Comparison of ENCODE assay signal across 20 cellular contexts in genomic region chr2:71120195-71120594, GRCh38. TPM values are rescaled to one million over a fixed set of nuclear protein-coding genes. Genes with fewer than 3 reads are reported as not detected.
DNase-seq lines count a peak whose midpoint lies in the region; ATAC-seq and TF ChIP-seq lines count a peak whose summit lies in the region.
"Had no signal": no experiment of that assay in that cellular context is flagged by ENCODE, and none has a peak within 500 bp of the region (broad histone marks: within the 10 kb centered on the region; RNA-seq: fewer than 3 reads in every experiment).

No MANE protein-coding gene starts in this region.

- no peak for ATAC-seq in WTC11
- ATAC-seq in HG03442 (IDR thresholded peaks at IDR 0.05; ENCODE audit: unreplicated experiment): no peak
- ATAC-seq: PC-3 had no signal

- H3K27me3 ChIP-seq in GM23248 (replicated peaks; ENCODE audit: insufficient read depth) (no peaks in the 10 kb centered on the region), esophagus squamous epithelium (no peaks in the 10 kb centered on the region), parathyroid adenoma (ENCODE audit: control insufficient read depth, insufficient read depth, low read length) (no peaks in the 10 kb centered on the region)
- H3K27me3 ChIP-seq: BLaER1 treated with 17β-estradiol and CSF1 and Interleukin-3, amounts not matched to agents 10 nM and 100 nM; SJSA1 had no signal

- peak overlapping the region; percentile 72; the same call in 1 of the 2 replicates for H3K27ac Mint-ChIP-seq in WTC11

- H3K27ac ChIP-seq in GM23248 (no peak overlapping the region), esophagus squamous epithelium (peak overlapping the region; percentile 11 to 74 (median 72)), parathyroid adenoma (no peak overlapping the region)
- H3K27ac ChIP-seq: BLaER1 treated with 17β-estradiol and CSF1 and Interleukin-3, amounts not matched to agents 10 nM and 100 nM; SJSA1 had no signal

- H3K4me1 ChIP-seq in GM23248 (ENCODE audit: insufficient read depth): no peaks in the 10 kb centered on the region
- peaks cover 0 to 37% (median 8%) of the 10 kb centered on the region in 3 donors for H3K4me1 ChIP-seq in esophagus squamous epithelium
- no peaks in the 10 kb centered on the region for H3K4me1 ChIP-seq in parathyroid adenoma
- H3K4me1 ChIP-seq: BLaER1 treated with 17β-estradiol and CSF1 and Interleukin-3, amounts not matched to agents 10 nM and 100 nM; SJSA1 had no signal

- H3K36me3 ChIP-seq in GM23248 (ENCODE audit: low read depth): peaks cover 21% of the 10 kb centered on the region
- H3K36me3 ChIP-seq in esophagus squamous epithelium: peaks cover 0 to 89% (median 5%) of the 10 kb centered on the region in 3 donors
- no peaks in the 10 kb centered on the region for H3K36me3 ChIP-seq in parathyroid adenoma (ENCODE audit: control insufficient read depth, insufficient read depth, low read length)

- no peak overlapping the region for H3K4me3 Mint-ChIP-seq in WTC11
- H3K4me3 Mint-ChIP-seq: CD8-positive, alpha-beta memory T cell had no signal

- H3K79me2 ChIP-seq in GM23248 (ENCODE audit: insufficient read depth) (peaks cover 25% of the 10 kb centered on the region), parathyroid adenoma (peaks cover 6% of the 10 kb centered on the region)

- H3K4me1 Mint-ChIP-seq in WTC11: no peaks in the 10 kb centered on the region

- intact Hi-C loops in esophagus squamous epithelium (cut with DNase I): no loop called here

- H3K9me3 Mint-ChIP-seq in WTC11: peaks cover 5% of the 10 kb centered on the region; the same call in 1 of the 2 replicates
- H3K9me3 Mint-ChIP-seq: CD8-positive, alpha-beta memory T cell had no signal

- H3K4me3 ChIP-seq in GM23248 (no peak overlapping the region), esophagus squamous epithelium (no peak overlapping the region), parathyroid adenoma (ENCODE audit: low read depth, low read length) (no peak overlapping the region)
- H3K4me3 ChIP-seq: BLaER1 treated with 17β-estradiol and CSF1 and Interleukin-3, amounts not matched to agents 10 nM and 100 nM; SJSA1 had no signal

- no peak for TF ChIP-seq POLR2A in esophagus squamous epithelium (IDR thresholded peaks at IDR 0.05)

- POLR2A ChIA-PET in WTC11 (lab: Charles Lee): no interaction called here

- TF ChIP-seq CTCF in WTC11 (IDR thresholded peaks at IDR 0.05) (no peak), esophagus squamous epithelium (IDR thresholded peaks at IDR 0.05) (no peak), parathyroid adenoma (IDR thresholded peaks at IDR 0.05) (no peak)

- H3F3A ChIP-seq in GM23248 (ENCODE audit: insufficient read depth): no peaks in the 10 kb centered on the region

- H3K9me2 ChIP-seq in GM23248 (ENCODE audit: insufficient read depth): no peaks in the 10 kb centered on the region

- H3K4me2 ChIP-seq in GM23248 (ENCODE audit: unreplicated experiment) (no peak overlapping the region), parathyroid adenoma (ENCODE audit: low read length) (peak overlapping the region; percentile 3)
- H3K4me2 ChIP-seq: BLaER1 treated with 17β-estradiol and CSF1 and Interleukin-3, amounts not matched to agents 10 nM and 100 nM had no signal

- CTCF ChIA-PET in WTC11 (lab: Charles Lee): interaction anchor here (1.5 kb wide), 1 partner anchor 119 kb away, joined by 4 read pairs; no protein-coding TSS in a partner anchor

- H3K27me3 Mint-ChIP-seq in WTC11 (ENCODE audit: low read depth): no peaks in the 10 kb centered on the region
- H3K27me3 Mint-ChIP-seq: CD8-positive, alpha-beta memory T cell had no signal

- H2AFZ ChIP-seq in GM23248 (no peak overlapping the region), parathyroid adenoma (no peak overlapping the region)

- no peaks in the 10 kb centered on the region for H4K20me1 ChIP-seq in GM23248 (ENCODE audit: insufficient read depth)
- H4K20me1 ChIP-seq: BLaER1 treated with 17β-estradiol and CSF1 and Interleukin-3, amounts not matched to agents 10 nM and 100 nM had no signal

- no peaks in the 10 kb centered on the region for H3K9me3 ChIP-seq in GM23248 (ENCODE audit: low read depth)
- no peaks in the 10 kb centered on the region for H3K9me3 ChIP-seq in esophagus squamous epithelium
- H3K9me3 ChIP-seq in parathyroid adenoma (ENCODE audit: control insufficient read depth, low read length): no peaks in the 10 kb centered on the region
- H3K9me3 ChIP-seq: SJSA1 had no signal

- peaks cover 33% of the 10 kb centered on the region for H3K36me3 Mint-ChIP-seq in WTC11

- in situ Hi-C loops in GM23248 (cut with MboI): no loop called here

- DNase-seq in GM23248 (peak; percentile 26), WTC11 (ENCODE audit: low spot score) (no peak), esophagus squamous epithelium (lab: John Stamatoyannopoulos, UW) (no peak), NCI-H748 (lab: John Stamatoyannopoulos, UW; ENCODE audit: unreplicated experiment) (no peak), kidney tubule cell (ENCODE audit: low spot score) (no peak), SW480 (ENCODE audit: low spot score) (no peak)
- DNase-seq: CD8-positive, alpha-beta memory T cell; DMS53; EL; KG1; NCI-H187; NCI-H2107; NCI-H510A treated with DMSO at 0.1 percent for 48 hours; NCI-H82; PC-3; RPMI8226 had no signal

- H3K9ac ChIP-seq in GM23248: no peak overlapping the region
- H3K9ac ChIP-seq in parathyroid adenoma: no peak overlapping the region
- H3K9ac ChIP-seq: BLaER1 treated with 17β-estradiol and CSF1 and Interleukin-3, amounts not matched to agents 10 nM and 100 nM had no signal

- WGBS in GM23248 (ENCODE audit: low coverage in 1 of 2, low lambda C conversion rate in 2 of 2, missing lambda C conversion rate in 2 of 2), 2 experiments: 76 to 78% methylated on average over 6 of the region's 6 CpGs
- 35 to 42% methylated on average over 3 to 6 of the region's 6 CpGs for WGBS in esophagus squamous epithelium, 2 donors

TF ChIP-seq in WTC11, 78 proteins besides CTCF, POLR2A, EP300 and RAD21:
- TF ChIP-seq MAX (CRISPR knock-in tag; IDR thresholded peaks at IDR 0.05): no peak
- no peak for TF ChIP-seq ZNF512 (CRISPR knock-in tag; IDR thresholded peaks at IDR 0.05; ENCODE audit: borderline replicate concordance)
- no peak for TF ChIP-seq JUN (CRISPR knock-in tag; IDR thresholded peaks at IDR 0.05)
- no peak for TF ChIP-seq FOXK1 (CRISPR knock-in tag; IDR thresholded peaks at IDR 0.05)
- TF ChIP-seq GTF2I (CRISPR knock-in tag; conservative IDR thresholded peaks at IDR 0.05): no peak
- TF ChIP-seq ATF1 (CRISPR knock-in tag; IDR thresholded peaks at IDR 0.05): no peak
- no peak for TF ChIP-seq SOX15 (CRISPR knock-in tag; IDR thresholded peaks at IDR 0.05)
- no peak for TF ChIP-seq USF2 (CRISPR knock-in tag; IDR thresholded peaks at IDR 0.05)
- no peak for TF ChIP-seq NFATC4 (CRISPR knock-in tag; IDR thresholded peaks at IDR 0.05)
TF ChIP-seq in WTC11: peak in this region for 0.

RNA-seq across cellular contexts. Expression of gene MCEE, which starts 9.8 kb away (rescaled TPM):
- total RNA-seq in GM23248 (2014; rRNA removed; shearing (Covaris generic)): 16.5 and 21.1 TPM in 2 replicates
- 30.6 and 33.3 TPM in 2 replicates for polyA plus RNA-seq in GM23248 (2016; fragmentation: Nextera tagmentation; extraction: Ambion mirVana)
- total RNA-seq in WTC11 (2021) (17.2 to 19.1 TPM (median 18.7 TPM) in 3 replicates), esophagus squamous epithelium (10 to 100 TPM; 18.9 to 26.5 (median 21.6) TPM)

RNA-seq across cellular contexts. Expression of gene MPHOSPH10, which starts 10.2 kb away (rescaled TPM):
- 18.8 and 18.9 TPM in 2 replicates for total RNA-seq in GM23248 (2014; rRNA removed; shearing (Covaris generic))
- 26.4 and 26.6 TPM in 2 replicates for polyA plus RNA-seq in GM23248 (2016; fragmentation: Nextera tagmentation; extraction: Ambion mirVana)
- 27.8 to 36.6 TPM (median 31.4 TPM) in 3 replicates for total RNA-seq in WTC11 (2021)
- 10 to 100 TPM; 18.9 to 33.0 (median 29.8) TPM for total RNA-seq in esophagus squamous epithelium

RNA-seq across cellular contexts. Expression of gene NAGK, which starts 51.7 kb away (rescaled TPM):
- 65.8 and 86.4 TPM in 2 replicates for total RNA-seq in GM23248 (2014; rRNA removed; shearing (Covaris generic))
- 136 and 142 TPM in 2 replicates for polyA plus RNA-seq in GM23248 (2016; fragmentation: Nextera tagmentation; extraction: Ambion mirVana)
- total RNA-seq in WTC11 (2021) (56.1 to 58.9 TPM (median 57.7 TPM) in 3 replicates), esophagus squamous epithelium (100 to 1,000 TPM in 3 of 4 donors, 10 to 100 TPM in 1; 87.5 to 278 (median 166) TPM)

Comparison
In these comparisons a context has a peak if more than half of its experiments do, and no peak if none do; other contexts are left out.
1. H3K27ac ChIP-seq: peak in esophagus squamous epithelium (4 of 4); none in GM23248 (single experiment) and parathyroid adenoma (single experiment).